Comparison of ENCODE assay signal across 16 cellular contexts in genomic region chr4:185837415-185838103, GRCh38. TPM values are rescaled to one million over a fixed set of nuclear protein-coding genes. Genes with fewer than 3 reads are reported as not detected.
DNase-seq lines count a peak whose midpoint lies in the region; ATAC-seq, FAIRE-seq and TF ChIP-seq lines count a peak whose summit lies in the region.
"Had no signal": no experiment of that assay in that cellular context is flagged by ENCODE, and none has a peak within 500 bp of the region (broad histone marks: within the 10 kb centered on the region; RNA-seq: fewer than 3 reads in every experiment).

No MANE protein-coding gene starts in this region.

- H4K20me1 ChIP-seq in PC-9 (ENCODE audit: insufficient read depth) = no peaks in the 10 kb centered on the region

- WGBS in A549 (ENCODE audit: missing lambda C conversion rate) = 86% methylated on average over 4 of the region's 4 CpGs
- 56 to 74% methylated on average over 4 of the region's 4 CpGs for WGBS in esophagus squamous epithelium, 2 donors

- no peak overlapping the region for H2AFZ ChIP-seq in PC-9

- FAIRE-seq in A549 (lab: Jason Lieb, UNC) = no peak

- no peak for ATAC-seq in A549
- ATAC-seq in RWPE2 (ENCODE audit: low read depth) = no peak
- no peak for ATAC-seq in foreskin keratinocyte
- ATAC-seq: activated T-helper 17 cell treated with anti-CD3 and anti-CD28 coated beads, Interleukin-2, amount 50 U/mL, for 72 hours; gastrocnemius medialis had no signal

- no peak for TF ChIP-seq EP300 in A549 (IDR thresholded peaks at IDR 0.05)

- H3K27ac ChIP-seq in A549 = peak overlapping the region; percentile 75; a peak in 4 of 6 replicates
- peak overlapping the region; percentile 78 for H3K27ac ChIP-seq in RWPE2 (ENCODE audit: poor library complexity, severe bottlenecking)
- H3K27ac ChIP-seq in esophagus squamous epithelium = peak overlapping the region; percentile 50 to 86 (median 76)
- no peak overlapping the region for H3K27ac ChIP-seq in foreskin keratinocyte
- H3K27ac ChIP-seq in PC-9 = no peak overlapping the region

- H3K36me3 Mint-ChIP-seq in nephron progenitor cell (ENCODE audit: low read depth) = no peaks in the 10 kb centered on the region

- no peaks in the 10 kb centered on the region for H3K79me2 ChIP-seq in PC-9 (ENCODE audit: low read depth)

- H3K4me3 ChIP-seq in A549 = no peak overlapping the region
- H3K4me3 ChIP-seq in RWPE2 (ENCODE audit: severe bottlenecking) = no peak overlapping the region
- no peak overlapping the region for H3K4me3 ChIP-seq in esophagus squamous epithelium
- no peak overlapping the region for H3K4me3 ChIP-seq in PC-9
- H3K4me3 ChIP-seq: gastrocnemius medialis had no signal

- peaks cover 5% of the 10 kb centered on the region for H3K4me1 Mint-ChIP-seq in nephron progenitor cell
- H3K4me1 Mint-ChIP-seq: activated CD4-positive, alpha-beta memory T cell treated with anti-CD3 and anti-CD28 coated beads, Interleukin-2, amount 10 ng/mL, durations not matched to agents 7 days and 5 days; activated T-helper 17 cell treated with anti-CD3 and anti-CD28 coated beads, Interleukin-2, amount 50 U/mL, for 72 hours had no signal

- peak overlapping the region; percentile 8; the same call in 1 of the 3 replicates for H3K4me2 ChIP-seq in A549
- H3K4me2 ChIP-seq in PC-9 = no peak overlapping the region

- H3K4me1 ChIP-seq in A549 (peaks cover 37% of the 10 kb centered on the region), RWPE2 (ENCODE audit: insufficient read depth, poor library complexity, severe bottlenecking) (peaks cover 19% of the 10 kb centered on the region), esophagus squamous epithelium (peaks cover 0 to 31% (median 22%) of the 10 kb centered on the region in 3 donors), foreskin keratinocyte (peaks cover 14% of the 10 kb centered on the region), PC-9 (replicated peaks; ENCODE audit: insufficient read depth) (peaks cover 29% of the 10 kb centered on the region)

- no peaks in the 10 kb centered on the region for H3K9me3 Mint-ChIP-seq in nephron progenitor cell
- H3K9me3 Mint-ChIP-seq: activated CD4-positive, alpha-beta memory T cell treated with anti-CD3 and anti-CD28 coated beads, Interleukin-2, amount 10 ng/mL, durations not matched to agents 7 days and 5 days had no signal

- H3K27me3 ChIP-seq in RWPE2 (ENCODE audit: insufficient read depth, poor library complexity, severe bottlenecking) = no peaks in the 10 kb centered on the region
- H3K27me3 ChIP-seq in esophagus squamous epithelium = no peaks in the 10 kb centered on the region
- no peaks in the 10 kb centered on the region for H3K27me3 ChIP-seq in foreskin keratinocyte
- H3K27me3 ChIP-seq in PC-9 (ENCODE audit: insufficient read depth, low read depth) = no peaks in the 10 kb centered on the region
- H3K27me3 ChIP-seq: gastrocnemius medialis had no signal

- TF ChIP-seq CTCF in A549 (IDR thresholded peaks at IDR 0.05) = no peak
- no peak for TF ChIP-seq CTCF in RWPE2 (IDR thresholded peaks at IDR 0.05; ENCODE audit: poor library complexity, severe bottlenecking)
- no peak for TF ChIP-seq CTCF in esophagus squamous epithelium (IDR thresholded peaks at IDR 0.05)
- TF ChIP-seq CTCF in nephron progenitor cell (IDR thresholded peaks at IDR 0.05) = no peak
- no peak for TF ChIP-seq CTCF in foreskin keratinocyte (conservative IDR thresholded peaks at IDR 0.05)
- TF ChIP-seq CTCF in PC-9 (conservative IDR thresholded peaks at IDR 0.05) = no peak

- H3K9me3 ChIP-seq in A549 (no peaks in the 10 kb centered on the region), RWPE2 (ENCODE audit: severe bottlenecking) (no peaks in the 10 kb centered on the region), esophagus squamous epithelium (no peaks in the 10 kb centered on the region), PC-9 (ENCODE audit: insufficient read depth, low read depth) (no peaks in the 10 kb centered on the region)
- H3K9me3 ChIP-seq: gastrocnemius medialis had no signal

- H3K4me3 Mint-ChIP-seq in nephron progenitor cell = no peak overlapping the region
- H3K4me3 Mint-ChIP-seq: activated CD4-positive, alpha-beta memory T cell treated with anti-CD3 and anti-CD28 coated beads, Interleukin-2, amount 10 ng/mL, durations not matched to agents 7 days and 5 days; activated T-helper 17 cell treated with anti-CD3 and anti-CD28 coated beads, Interleukin-2, amount 50 U/mL, for 72 hours had no signal

- H3K36me3 ChIP-seq in RWPE2 (ENCODE audit: low read depth) (no peaks in the 10 kb centered on the region), esophagus squamous epithelium (no peaks in the 10 kb centered on the region), PC-9 (ENCODE audit: low read depth) (no peaks in the 10 kb centered on the region)
- H3K36me3 ChIP-seq: gastrocnemius medialis had no signal

- no peaks in the 10 kb centered on the region for H3K9me2 ChIP-seq in PC-9 (ENCODE audit: insufficient read depth)

- no peak for TF ChIP-seq RAD21 in A549 (conservative IDR thresholded peaks at IDR 0.05 in 1 of 2, IDR thresholded peaks at IDR 0.05 in 1 of 2)

- CTCF ChIA-PET in A549 (lab: Yijun Ruan, JAX) = no interaction called here
- CTCF ChIA-PET in PC-9 (lab: Charles Lee) = no interaction called here

- peaks cover 19% of the 10 kb centered on the region for H3F3A ChIP-seq in PC-9 (ENCODE audit: insufficient read depth, low read depth)

- no TSS peak for BruUV-seq in PC-9 (replicated peaks; lab: Mats Ljungman, UMichigan)

- intact Hi-C loops in esophagus squamous epithelium (cut with DNase I) (no loop called here), PC-9 (cut with micrococcal nuclease; ENCODE audit: unreplicated experiment) (loop anchor here (2.0 to 10.0 kb wide), 2 partner anchors 59 to 193 kb away; no protein-coding TSS in a partner anchor)

- peak overlapping the region; percentile 34 for H3K27ac Mint-ChIP-seq in nephron progenitor cell
- H3K27ac Mint-ChIP-seq: activated CD4-positive, alpha-beta memory T cell treated with anti-CD3 and anti-CD28 coated beads, Interleukin-2, amount 10 ng/mL, durations not matched to agents 7 days and 5 days; activated T-helper 17 cell treated with anti-CD3 and anti-CD28 coated beads, Interleukin-2, amount 50 U/mL, for 72 hours had no signal

- H3K27me3 Mint-ChIP-seq in nephron progenitor cell (ENCODE audit: low read depth, poor library complexity) = no peaks in the 10 kb centered on the region
- H3K27me3 Mint-ChIP-seq: activated CD4-positive, alpha-beta memory T cell treated with anti-CD3 and anti-CD28 coated beads, Interleukin-2, amount 10 ng/mL, durations not matched to agents 7 days and 5 days had no signal

- DNase-seq in A549 (ENCODE audit: low read depth in 1 of 2, low spot score in 1 of 2) (no peak), RWPE2 (ENCODE audit: low spot score) (no peak), esophagus squamous epithelium (lab: John Stamatoyannopoulos, UW) (no peak), nephron progenitor cell (no peak), SIG-M5 treated with dmso at 0.1 percent for 504 hours (lab: John Stamatoyannopoulos, UW; ENCODE audit: unreplicated experiment) (no peak), foreskin keratinocyte (no peak), GM03348 (ENCODE audit: low spot score) (no peak), PC-9 (no peak)
- DNase-seq: activated CD4-positive, alpha-beta memory T cell treated with anti-CD3 and anti-CD28 coated beads, Interleukin-2, amount 10 ng/mL, durations not matched to agents 7 days and 5 days; effector CD8-positive, alpha-beta T cell; gastrocnemius medialis; kidney glomerular epithelial cell; NCI-H1436 treated with DMSO at 0.1 percent for 48 hours; NCI-H524 treated with DMSO at 0.1 percent for 48 hours; stimulated activated CD4-positive, alpha-beta T cell treated with anti-CD3 and anti-CD28 coated beads, Interleukin-12 subunit alpha, Interleukin-12 subunit beta, amount 100 ng/mL, for 4 hours had no signal

- TF ChIP-seq POLR2A in A549 (IDR thresholded peaks at IDR 0.05; ENCODE audit: low read length) = no peak
- TF ChIP-seq POLR2A in esophagus squamous epithelium (IDR thresholded peaks at IDR 0.05) = no peak

- POLR2A ChIA-PET in A549 (lab: Yijun Ruan, JAX) = no interaction called here
- POLR2A ChIA-PET in PC-9 (lab: Charles Lee; ENCODE audit: unreplicated experiment) = interaction anchor here (0.6 kb wide), 3 partner anchors 12 to 163 kb away, joined by 3 to 12 read pairs (median 9); no protein-coding TSS in a partner anchor

TF ChIP-seq in A549, 52 proteins besides CTCF, POLR2A, EP300 and RAD21:
- no peak for TF ChIP-seq RCOR1 (IDR thresholded peaks at IDR 0.05; ENCODE audit: low read depth, low read length)

RNA-seq across cellular contexts. Expression of gene SORBS2, which starts 25.6 kb away (rescaled TPM):
- 0.90 and 1.1 TPM in 2 replicates for polyA plus RNA-seq in A549 (2011; rRNA removed)
- polyA plus RNA-seq in A549 (2012; cell fraction: cytosol; rRNA removed) = 0.14 TPM in 1 of 2 replicates, not detected in the other
- 0.11 and 0.20 TPM in 2 replicates for polyA plus RNA-seq in A549 (2012; cell fraction: nucleus; rRNA removed)
- polyA plus RNA-seq in A549 (2017; fragmentation: RNase III; extraction: RNeasy Plus Mini Kit Qiagen cat#74134 plus additional on column Dnase treatment) = 0.11 to 0.23 TPM in 2 of 3 replicates, not detected in the other
- polyA minus RNA-seq in A549 (2011; rRNA and poly(A)+ RNA removed) = 0.45 and 1.1 TPM in 2 replicates
- total RNA-seq in esophagus squamous epithelium = 100 to 1,000 TPM in 1 of 4 donors, 10 to 100 TPM in 3; 33.4 to 286 (median 47.6) TPM
- total RNA-seq in foreskin keratinocyte = 1.2 and 1.9 TPM in 2 replicates
- 0.37 and 0.47 TPM in 2 replicates for polyA plus RNA-seq in foreskin keratinocyte
- 15.7 and 16.4 TPM in 2 replicates for total RNA-seq in PC-9 (2021)
- total RNA-seq: activated CD4-positive, alpha-beta memory T cell treated with anti-CD3 and anti-CD28 coated beads, Interleukin-2, amount 10 ng/mL, durations not matched to agents 7 days and 5 days; activated T-helper 17 cell treated with anti-CD3 and anti-CD28 coated beads, Interleukin-2, amount 50 U/mL, for 72 hours had no signal

Comparison
In these comparisons a context has a peak if more than half of its experiments do, and no peak if none do; other contexts are left out.
1. H3K27ac ChIP-seq: peak in A549 (2 of 2), RWPE2 (single experiment) and esophagus squamous epithelium (4 of 4); none in foreskin keratinocyte (single experiment) and PC-9 (single experiment).